Comparison of ENCODE assay signal across 1 cellular context in the genomic region with DNA sequence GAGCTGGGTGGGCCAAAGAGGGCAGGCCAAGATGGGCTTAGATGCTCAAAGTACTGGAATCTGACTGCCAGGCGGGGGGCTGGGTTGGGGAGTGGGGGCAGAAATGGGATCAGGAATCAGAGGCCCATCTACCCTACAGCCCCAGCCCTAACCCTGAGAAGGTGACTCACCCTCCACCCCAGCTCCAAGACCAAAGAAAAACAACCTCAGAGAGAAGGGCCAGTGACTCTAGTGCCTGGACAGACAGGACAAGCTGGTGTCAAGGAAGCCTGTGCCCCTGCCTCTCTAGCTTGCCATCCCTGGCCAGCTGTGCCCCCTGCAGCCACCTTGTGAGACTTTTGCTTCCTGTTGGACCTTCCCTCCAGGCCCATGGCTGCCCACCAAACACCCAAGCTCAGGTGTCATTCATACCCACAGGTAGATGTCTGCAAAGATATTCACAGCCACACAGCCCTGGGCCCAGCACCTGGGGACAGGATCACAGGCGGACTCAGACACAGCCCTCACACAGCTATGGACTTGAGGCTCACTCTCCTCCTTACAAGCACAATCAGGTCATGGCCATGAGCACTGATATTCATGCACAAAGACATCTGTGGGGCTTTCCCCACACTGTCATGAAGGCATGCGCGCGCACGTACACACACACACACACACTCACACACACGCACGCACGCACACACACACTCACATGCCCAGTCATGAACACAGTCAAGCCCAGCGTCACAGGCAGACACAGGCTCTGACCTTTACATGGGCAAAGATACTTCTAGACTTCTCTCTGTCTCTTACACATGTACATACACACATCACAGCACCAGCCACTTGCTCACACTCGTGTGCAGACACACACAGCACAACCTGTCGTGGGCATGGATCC.
TF ChIP-seq lines count a peak whose summit lies in the region.

No MANE protein-coding gene starts in this region.

TF ChIP-seq in GM12878, 131 proteins besides CTCF, POLR2A, EP300 and RAD21:
- TF ChIP-seq NRF1 (conservative IDR thresholded peaks at IDR 0.05; ENCODE audit: low read depth, low read length), result no peak
- TF ChIP-seq, protein P1, sequence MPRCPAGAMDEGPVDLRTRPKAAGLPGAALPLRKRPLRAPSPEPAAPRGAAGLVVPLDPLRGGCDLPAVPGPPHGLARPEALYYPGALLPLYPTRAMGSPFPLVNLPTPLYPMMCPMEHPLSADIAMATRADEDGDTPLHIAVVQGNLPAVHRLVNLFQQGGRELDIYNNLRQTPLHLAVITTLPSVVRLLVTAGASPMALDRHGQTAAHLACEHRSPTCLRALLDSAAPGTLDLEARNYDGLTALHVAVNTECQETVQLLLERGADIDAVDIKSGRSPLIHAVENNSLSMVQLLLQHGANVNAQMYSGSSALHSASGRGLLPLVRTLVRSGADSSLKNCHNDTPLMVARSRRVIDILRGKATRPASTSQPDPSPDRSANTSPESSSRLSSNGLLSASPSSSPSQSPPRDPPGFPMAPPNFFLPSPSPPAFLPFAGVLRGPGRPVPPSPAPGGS (IDR thresholded peaks at IDR 0.05; ENCODE audit: borderline replicate concordance, insufficient read depth, low read depth, low read length, poor library complexity, severe bottlenecking), result peak; percentile 10
TF ChIP-seq in GM12878: peak in this region for 1.
